Comparison of ENCODE assay signal across 1 cellular context in genomic region chrY:10092342-10092741, GRCh38.
TF ChIP-seq lines count a peak whose summit lies in the region.

No MANE protein-coding gene starts in this region.

TF ChIP-seq in SK-N-SH, 30 proteins besides CTCF, POLR2A, EP300 and RAD21 (continued from another document):
- no peak for TF ChIP-seq ZBTB33 (IDR thresholded peaks at IDR 0.05; ENCODE audit: borderline replicate concordance, low read depth)
- no peak for TF ChIP-seq EZH2phosphoT487 (IDR thresholded peaks at IDR 0.05; ENCODE audit: borderline replicate concordance, low read depth)
- no peak for TF ChIP-seq MEF2A (IDR thresholded peaks at IDR 0.05; ENCODE audit: borderline replicate concordance, low read depth)
- no peak for TF ChIP-seq PBX3 (IDR thresholded peaks at IDR 0.05)
- TF ChIP-seq GATA2 (CRISPR knock-in tag; IDR thresholded peaks at IDR 0.05) = no peak
- TF ChIP-seq JUND (IDR thresholded peaks at IDR 0.05) = no peak
